8 cellular contexts compared by ENCODE assay signal in the genomic region with DNA sequence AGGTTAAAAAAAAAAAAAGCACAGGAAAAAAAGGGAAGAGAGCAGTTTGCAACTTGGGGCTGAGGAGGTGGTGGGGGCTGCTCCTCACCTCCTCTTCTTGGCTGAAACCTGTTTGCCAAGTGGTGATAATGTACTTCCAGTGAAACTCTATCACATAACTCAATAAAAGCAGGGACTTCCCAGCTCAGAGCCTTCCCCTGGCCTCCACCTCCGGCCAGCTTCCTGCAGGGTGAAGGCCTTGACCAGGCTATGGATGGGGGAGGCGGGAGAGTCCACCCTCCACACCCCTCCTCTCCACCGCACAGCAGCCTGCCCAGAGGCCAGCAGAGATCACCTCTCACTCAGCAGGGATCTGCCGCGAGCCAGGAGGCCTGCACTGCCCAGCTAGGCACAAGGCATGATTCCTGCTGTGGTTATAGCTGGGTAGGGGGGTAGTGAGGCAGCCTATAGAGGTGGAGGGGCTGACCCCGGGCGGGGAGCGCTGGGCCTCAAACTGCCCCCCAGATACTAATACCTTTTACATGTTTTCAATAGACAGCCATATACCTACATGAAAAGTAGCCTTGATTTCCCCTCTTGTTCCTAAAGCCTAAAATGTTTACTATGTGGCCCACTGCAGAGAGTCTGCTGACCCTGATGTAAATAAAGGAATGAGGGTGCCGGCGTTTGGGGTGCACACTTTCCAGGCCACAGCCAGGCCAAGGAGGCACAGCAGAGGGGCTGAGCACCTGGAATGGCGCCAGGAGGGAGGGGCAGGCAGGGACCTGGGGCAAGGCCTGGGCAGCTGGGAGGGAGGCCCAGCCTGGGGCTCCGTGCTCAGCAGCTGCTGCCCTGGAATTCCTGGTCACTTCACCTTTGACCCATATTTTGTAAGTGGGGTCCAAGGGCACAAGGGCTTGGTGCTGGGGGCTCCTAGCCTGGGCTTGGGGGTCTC. TPM values are rescaled to one million over a fixed set of nuclear protein-coding genes. Genes with fewer than 3 reads are reported as not detected.
DNase-seq lines count a peak whose midpoint lies in the region; ATAC-seq and TF ChIP-seq lines count a peak whose summit lies in the region.

No MANE protein-coding gene starts in this region.

- no peaks in the 10 kb centered on the region for H3K27me3 Mint-ChIP-seq in type B pancreatic cell

- H3K27ac ChIP-seq in caudate nucleus (ENCODE audit: low read depth, low read length) (peak overlapping the region; percentile 62), lung (ENCODE audit: low read depth in 1 of 2, low read length in 1 of 2) (peak overlapping the region; percentile 26 to 69)

- H3K36me3 Mint-ChIP-seq in type B pancreatic cell = no peaks in the 10 kb centered on the region

- no peak overlapping the region for H3K4me3 ChIP-seq in lung

- peak; percentile 28 for ATAC-seq in lung (ENCODE audit: insufficient read depth, low FRiP score)

- WGBS in lung, 2 donors = 21 to 38% methylated on average over 12 of the region's 12 CpGs

- peak; percentile 10 for DNase-seq in SIG-M5 treated with dmso at 0.1 percent for 504 hours (lab: John Stamatoyannopoulos, UW; ENCODE audit: unreplicated experiment)
- no peak for DNase-seq in SIG-M5 (lab: John Stamatoyannopoulos, UW)
- DNase-seq in caudate nucleus (lab: John Stamatoyannopoulos, UW) = no peak
- DNase-seq in lung (ENCODE audit: low spot score) = peak; percentile 54
- DNase-seq in type B pancreatic cell (ENCODE audit: extremely low spot score, unreplicated experiment) = no peak
- DNase-seq in NCI-H1930 (lab: John Stamatoyannopoulos, UW) = no peak
- no peak for DNase-seq in ecto neural progenitor cell (ENCODE audit: low spot score)
- no peak for DNase-seq in NCI-H1048 (lab: John Stamatoyannopoulos, UW)

- peaks cover 0 to 6% of the 10 kb centered on the region in 2 donors for H3K36me3 ChIP-seq in lung (ENCODE audit: control insufficient read depth in 2 of 2, insufficient read depth in 2 of 2, low read length in 2 of 2)

- no peaks in the 10 kb centered on the region for H3K9me3 Mint-ChIP-seq in type B pancreatic cell

- peaks cover 28 to 60% of the 10 kb centered on the region in 2 donors for H3K4me1 ChIP-seq in lung (ENCODE audit: control insufficient read depth in 2 of 2, insufficient read depth in 2 of 2, low read length in 2 of 2)

- peaks cover 48% of the 10 kb centered on the region for H3K4me1 Mint-ChIP-seq in type B pancreatic cell (ENCODE audit: unreplicated experiment)

- H3K4me3 Mint-ChIP-seq in type B pancreatic cell = peak overlapping the region; percentile 47

- H3K27ac Mint-ChIP-seq in type B pancreatic cell = peak overlapping the region; percentile 88

- no peaks in the 10 kb centered on the region for H3K27me3 ChIP-seq in lung (ENCODE audit: control insufficient read depth, insufficient read depth)

- no peak for TF ChIP-seq CTCF in lung (IDR thresholded peaks at IDR 0.05; ENCODE audit: control extremely low read depth, extremely low read depth)
- no peak for TF ChIP-seq CTCF in type B pancreatic cell (conservative IDR thresholded peaks at IDR 0.05)

- no peaks in the 10 kb centered on the region for H3K9me3 ChIP-seq in lung (ENCODE audit: control insufficient read depth in 2 of 2, insufficient read depth in 1 of 2, low read length in 1 of 2)

RNA-seq across cellular contexts. Expression of a gene that starts 10.3 kb away (rescaled TPM):
- total RNA-seq in lung (10 to 100 TPM; 27.5 to 44.7 TPM), type B pancreatic cell (ENCODE audit: low replicate concordance) (30.2 and 34.0 TPM in 2 replicates)
- polyA plus RNA-seq in lung = 10 to 100 TPM; 29.3 to 35.1 TPM

RNA-seq across cellular contexts. Expression of a gene that starts 30.3 kb away (rescaled TPM):
- total RNA-seq in lung = 10 to 100 TPM; 39.2 to 55.5 TPM
- 10 to 100 TPM; 27.8 to 44.1 TPM for polyA plus RNA-seq in lung
- total RNA-seq in type B pancreatic cell (ENCODE audit: low replicate concordance) = 37.4 and 40.7 TPM in 2 replicates

Comparison
In these comparisons a context has a peak if more than half of its experiments do, and no peak if none do; other contexts are left out.
1. DNase-seq: peak in SIG-M5 treated with dmso at 0.1 percent for 504 hours (single experiment) and lung (single experiment); none in SIG-M5 (single experiment), caudate nucleus (0 of 61), type B pancreatic cell (single experiment), NCI-H1930 (0 of 2), ecto neural progenitor cell (single experiment) and NCI-H1048 (single experiment).